Comparison of ENCODE assay signal across 12 cellular contexts in the genomic region with DNA sequence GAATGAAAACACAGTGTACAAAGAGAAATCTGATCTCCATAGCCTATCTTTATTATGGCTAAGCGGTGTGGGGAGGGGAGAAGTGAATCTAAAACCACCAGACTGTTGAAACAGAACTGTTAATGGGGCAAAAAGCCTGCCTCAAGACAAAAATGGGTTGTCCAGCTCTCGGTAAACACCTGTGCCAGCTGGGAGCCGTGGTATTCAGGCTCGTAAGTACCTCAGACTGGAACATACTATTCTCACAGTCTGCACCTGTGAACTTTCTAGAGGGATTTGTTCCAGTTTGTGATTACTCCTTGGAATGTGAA. TPM values are rescaled to one million over a fixed set of nuclear protein-coding genes. Genes with fewer than 3 reads are reported as not detected.
DNase-seq lines count a peak whose midpoint lies in the region; ATAC-seq, FAIRE-seq and TF ChIP-seq lines count a peak whose summit lies in the region.
"Had no signal": no experiment of that assay in that cellular context is flagged by ENCODE, and none has a peak within 500 bp of the region (broad histone marks: within the 10 kb centered on the region; RNA-seq: fewer than 3 reads in every experiment).

No MANE protein-coding gene starts in this region.

- ATAC-seq in HepG2 = no peak
- no peak for ATAC-seq in right lobe of liver
- ATAC-seq in lower lobe of right lung = peak; percentile 83 to 85

- H3K18ac ChIP-seq in neuronal stem cell (ENCODE audit: low read length) = no peak overlapping the region

- H3K4me3 ChIP-seq in HepG2 (replicated peaks in 1 of 3; ENCODE audit: insufficient read depth in 1 of 3, low read depth in 2 of 3, low read length in 3 of 3) (no peak overlapping the region), right lobe of liver (no peak overlapping the region), lower lobe of right lung (no peak overlapping the region), HAP-1 (no peak overlapping the region), Peyer's patch (no peak overlapping the region), neuronal stem cell (ENCODE audit: low read length in 2 of 2) (no peak overlapping the region)

- H3K27me3 ChIP-seq in HepG2 (ENCODE audit: control insufficient read depth in 1 of 2, insufficient read depth in 2 of 2, low read length in 2 of 2) (peaks cover 0 to 13% of the 10 kb centered on the region in 2 experiments; a peak in 1 of 5 replicates), right lobe of liver (no peaks in the 10 kb centered on the region), lower lobe of right lung (ENCODE audit: low read depth) (no peaks in the 10 kb centered on the region), HAP-1 (ENCODE audit: low read depth) (no peaks in the 10 kb centered on the region), Peyer's patch (no peaks in the 10 kb centered on the region), neuronal stem cell (ENCODE audit: control insufficient read depth in 3 of 3, insufficient read depth in 3 of 3, low read depth in 1 of 3, low read length in 3 of 3) (peaks cover 0 to 3% (median 0%) of the 10 kb centered on the region in 3 experiments)

- H3K9me3 ChIP-seq in HepG2 (ENCODE audit: low read length) = no peaks in the 10 kb centered on the region
- H3K9me3 ChIP-seq in right lobe of liver = no peaks in the 10 kb centered on the region
- H3K9me3 ChIP-seq in lower lobe of right lung = no peaks in the 10 kb centered on the region
- no peaks in the 10 kb centered on the region for H3K9me3 ChIP-seq in HAP-1
- H3K9me3 ChIP-seq in Peyer's patch = no peaks in the 10 kb centered on the region
- H3K9me3 ChIP-seq in neuronal stem cell (replicated peaks in 1 of 2; ENCODE audit: control insufficient read depth in 2 of 2, insufficient read depth in 1 of 2, low read depth in 1 of 2, low read length in 2 of 2) = no peaks in the 10 kb centered on the region

- H3K4ac ChIP-seq in neuronal stem cell (ENCODE audit: low read length) = no peak overlapping the region

- POLR2A ChIA-PET in HepG2 (lab: Yijun Ruan, JAX) = no interaction called here

- H3K9ac ChIP-seq in HepG2 (ENCODE audit: insufficient read depth, low read depth, low read length) (no peak overlapping the region), neuronal stem cell (ENCODE audit: low read depth, low read length, poor library complexity) (no peak overlapping the region)

- peak overlapping the region; percentile 8; the same call in 1 of the 2 replicates for H3K4me2 ChIP-seq in HepG2 (ENCODE audit: low read depth, low read length)
- no peak overlapping the region for H3K4me2 ChIP-seq in neuronal stem cell (ENCODE audit: insufficient read depth, low read length, poor library complexity, severe bottlenecking)

- H2AK5ac ChIP-seq in neuronal stem cell (ENCODE audit: low read depth, low read length) = no peak overlapping the region

- no peak for DNase-seq in HepG2 (ENCODE audit: low spot score)
- no peak for DNase-seq in right lobe of liver
- DNase-seq in RPMI8226 = peak; percentile 82
- peak; percentile 66 for DNase-seq in lower lobe of right lung
- no peak for DNase-seq in HAP-1 (ENCODE audit: low spot score in 2 of 2)
- no peak for DNase-seq in Peyer's patch
- DNase-seq in NCI-H1694 treated with DMSO at 0.1 percent for 48 hours (lab: John Stamatoyannopoulos, UW) = no peak
- no peak for DNase-seq in neuronal stem cell (ENCODE audit: low spot score)
- DNase-seq: activated CD4-positive, alpha-beta T cell treated with anti-CD3 and anti-CD28 coated beads for 1 hour; naive B cell; NCI-H2081 treated with DMSO at 0.1 percent for 48 hours had no signal

- FAIRE-seq in HepG2 (lab: Jason Lieb, UNC) = no peak
- FAIRE-seq: HTR-8/SVneo had no signal

- no peak overlapping the region for H2BK15ac ChIP-seq in neuronal stem cell (ENCODE audit: low read length)

- no peak overlapping the region for H2BK120ac ChIP-seq in neuronal stem cell (ENCODE audit: low read depth, low read length)

- intact Hi-C loops in HepG2 (cut with micrococcal nuclease; ENCODE audit: unreplicated experiment) = no loop called here
- intact Hi-C loops in right lobe of liver (cut with DNase I) = no loop called here
- intact Hi-C loops in lower lobe of right lung (cut with DNase I) = no loop called here

- no peak overlapping the region for H3K27ac ChIP-seq in HepG2 (ENCODE audit: extremely low read length, insufficient read depth, low read length)
- no peak overlapping the region for H3K27ac ChIP-seq in right lobe of liver
- H3K27ac ChIP-seq in lower lobe of right lung = peak overlapping the region; percentile 67
- peak overlapping the region in 1 of 4 donors; percentile 15 for H3K27ac ChIP-seq in Peyer's patch
- H3K27ac ChIP-seq in neuronal stem cell (replicated peaks; ENCODE audit: low read length) = no peak overlapping the region

- H4K91ac ChIP-seq in neuronal stem cell (ENCODE audit: low read depth, low read length, poor library complexity) = no peak overlapping the region

- H3K36me3 ChIP-seq in HepG2 (replicated peaks in 1 of 2; ENCODE audit: control insufficient read depth in 1 of 2, insufficient read depth in 2 of 2, low read length in 2 of 2) = no peaks in the 10 kb centered on the region
- H3K36me3 ChIP-seq in right lobe of liver = no peaks in the 10 kb centered on the region
- H3K36me3 ChIP-seq in lower lobe of right lung = no peaks in the 10 kb centered on the region
- no peaks in the 10 kb centered on the region for H3K36me3 ChIP-seq in HAP-1 (replicated peaks)
- no peaks in the 10 kb centered on the region for H3K36me3 ChIP-seq in Peyer's patch
- H3K36me3 ChIP-seq in neuronal stem cell (replicated peaks in 1 of 2; ENCODE audit: control insufficient read depth in 2 of 2, insufficient read depth in 2 of 2, low read length in 2 of 2) = no peaks in the 10 kb centered on the region

- H2AFZ ChIP-seq in HepG2 (ENCODE audit: low read length) (no peak overlapping the region), neuronal stem cell (ENCODE audit: low read length) (no peak overlapping the region)

- H3K79me2 ChIP-seq in HepG2 (ENCODE audit: insufficient read depth, low read length) = no peaks in the 10 kb centered on the region

- WGBS in HepG2 (ENCODE audit: low lambda C conversion rate) = 13% methylated on average over 2 of the region's 4 CpGs
- WGBS in right lobe of liver (ENCODE audit: insufficient coverage, low coverage, low lambda C conversion rate, missing lambda C conversion rate) = 30% methylated on average over 4 of the region's 4 CpGs
- WGBS in neuronal stem cell (ENCODE audit: extremely low coverage in 2 of 2, insufficient read length in 2 of 2, insufficient replicate concordance in 1 of 2), 2 donors = no CpG with 5 or more reads among the region's 4 CpGs

- H3K23ac ChIP-seq in neuronal stem cell (ENCODE audit: low read depth, low read length, poor library complexity) = no peak overlapping the region

- no peaks in the 10 kb centered on the region for H4K20me1 ChIP-seq in HepG2 (ENCODE audit: insufficient read depth, low read length)

- TF ChIP-seq EP300 in HepG2 (IDR thresholded peaks at IDR 0.05; ENCODE audit: low read depth in 2 of 2, low read length in 2 of 2) (no peak), HepG2 (CRISPR knock-in tag; IDR thresholded peaks at IDR 0.05; ENCODE audit: borderline replicate concordance) (no peak)

- H3K79me1 ChIP-seq in neuronal stem cell (ENCODE audit: low read depth, low read length) = no peaks in the 10 kb centered on the region

- TF ChIP-seq CTCF in HepG2 (CRISPR knock-in tag; IDR thresholded peaks at IDR 0.05) (no peak), right lobe of liver (IDR thresholded peaks at IDR 0.05) (no peak), lower lobe of right lung (IDR thresholded peaks at IDR 0.05) (no peak), Peyer's patch (IDR thresholded peaks at IDR 0.05) (no peak)

- CTCF ChIA-PET in HepG2 (lab: Yijun Ruan, JAX; ENCODE audit: low intra/inter-chr PET ratio, low total read pairs) = no interaction called here

- no peak for TF ChIP-seq RAD21 in HepG2 (CRISPR knock-in tag; IDR thresholded peaks at IDR 0.05)

- TF ChIP-seq POLR2A in HepG2 (IDR thresholded peaks at IDR 0.05; ENCODE audit: insufficient read depth in 1 of 2, low read depth in 2 of 2, low read length in 2 of 2) = no peak
- no peak for TF ChIP-seq POLR2A in right lobe of liver (IDR thresholded peaks at IDR 0.05)
- TF ChIP-seq POLR2A in Peyer's patch (IDR thresholded peaks at IDR 0.05) = no peak

- H3K14ac ChIP-seq in neuronal stem cell (ENCODE audit: low read length) = no peak overlapping the region

- no peak overlapping the region for H2BK5ac ChIP-seq in neuronal stem cell (ENCODE audit: low read length)

- no peak overlapping the region for H2BK12ac ChIP-seq in neuronal stem cell (ENCODE audit: low read length)

- H3K4me1 ChIP-seq in HepG2 (ENCODE audit: insufficient read depth, low read length) = peaks cover 47% of the 10 kb centered on the region
- H3K4me1 ChIP-seq in right lobe of liver = peaks cover 0 to 42% (median 9%) of the 10 kb centered on the region in 4 donors
- H3K4me1 ChIP-seq in lower lobe of right lung = peaks cover 19% of the 10 kb centered on the region
- no peaks in the 10 kb centered on the region for H3K4me1 ChIP-seq in HAP-1
- peaks cover 0 to 25% (median 10%) of the 10 kb centered on the region in 4 donors for H3K4me1 ChIP-seq in Peyer's patch
- no peaks in the 10 kb centered on the region for H3K4me1 ChIP-seq in neuronal stem cell (ENCODE audit: control insufficient read depth in 2 of 2, insufficient read depth in 1 of 2, low read depth in 1 of 2, low read length in 2 of 2)

- no peak overlapping the region for H4K8ac ChIP-seq in neuronal stem cell (ENCODE audit: low read depth, low read length)

- in situ Hi-C loops in HepG2 (cut with HindIII; ENCODE audit: extremely low pct_ligation_motif_present, low pct_unique_long_range_greater_than_20kb) = no loop called here
- in situ Hi-C loops in HAP-1 (cut with MboI; ENCODE audit: low sequenced_read_pairs) = no loop called here

- BruUV-seq in HepG2 (replicated peaks; lab: Mats Ljungman, UMichigan) = no TSS peak

RNA-seq across cellular contexts. Expression of a gene that starts 42.7 kb away (rescaled TPM):
- total RNA-seq in HepG2 (2016; rRNA removed; fragmentation: Illumina TruSeq; extraction: Trizol) (210 and 280 TPM in 2 replicates), right lobe of liver (100 to 1,000 TPM in 5 of 6 experiments, 10 to 100 TPM in 1; 83.6 to 153 (median 121) TPM), lower lobe of right lung (518 TPM), Peyer's patch (1,000 to 10,000 TPM in 3 of 4 donors, 100 to 1,000 TPM in 1; 229 to 4,700 (median 2,986) TPM)
- total RNA-seq in HepG2 (2016; cell fraction: cytosol; rRNA removed; fragmentation: Illumina TruSeq; extraction: Trizol; ENCODE audit: low read depth) = 60.3 and 83.4 TPM in 2 replicates
- total RNA-seq in HepG2 (2016; cell fraction: insoluble cytoplasmic fraction; rRNA removed; fragmentation: Illumina TruSeq; extraction: Trizol) = 183 and 291 TPM in 2 replicates
- total RNA-seq in HepG2 (2016; cell fraction: membrane; rRNA removed; fragmentation: Illumina TruSeq; extraction: Trizol) = 133 and 176 TPM in 2 replicates
- total RNA-seq in HepG2 (2016; cell fraction: nucleus; rRNA removed; fragmentation: Illumina TruSeq; extraction: Trizol) = 383 and 432 TPM in 2 replicates
- polyA plus RNA-seq in HepG2 (2011; rRNA removed) = 627 and 705 TPM in 2 replicates
- 735 and 774 TPM in 2 replicates for polyA plus RNA-seq in HepG2 (2011; cell fraction: cytosol; rRNA removed)
- polyA plus RNA-seq in HepG2 (2011; cell fraction: nucleus; rRNA removed) = 313 and 327 TPM in 2 replicates
- polyA plus RNA-seq in HepG2 (2012) = 467 and 657 TPM in 2 replicates
- 69.6 and 84.9 TPM in 2 replicates for polyA plus RNA-seq in HepG2 (2016; cell fraction: cytosol; fragmentation: Illumina TruSeq; extraction: Trizol; ENCODE audit: low read depth)
- 219 and 228 TPM in 2 replicates for polyA plus RNA-seq in HepG2 (2016; cell fraction: insoluble cytoplasmic fraction; fragmentation: Illumina TruSeq; extraction: Trizol; ENCODE audit: low read depth)
- polyA plus RNA-seq in HepG2 (2016; cell fraction: membrane; fragmentation: Illumina TruSeq; extraction: Trizol; ENCODE audit: low read depth) = 106 and 149 TPM in 2 replicates
- 515 and 526 TPM in 2 replicates for polyA plus RNA-seq in HepG2 (2016; cell fraction: nucleus; fragmentation: Illumina TruSeq; extraction: Trizol; ENCODE audit: insufficient read depth, low read depth)
- 367 and 928 TPM in 2 replicates for polyA minus RNA-seq in HepG2 (2011; rRNA and poly(A)+ RNA removed; ENCODE audit: low replicate concordance)
- 438 and 487 TPM in 2 replicates for polyA minus RNA-seq in HepG2 (2011; cell fraction: cytosol; rRNA and poly(A)+ RNA removed)
- 356 and 442 TPM in 2 replicates for polyA minus RNA-seq in HepG2 (2011; cell fraction: nucleus; rRNA and poly(A)+ RNA removed)
- polyA plus RNA-seq in neuronal stem cell (2013, experiment 1 of 2) = 90.7 TPM
- polyA plus RNA-seq in neuronal stem cell (2013, experiment 2 of 2) = 87.6 TPM

Comparison
In these comparisons a context has a peak if more than half of its experiments do, and no peak if none do; other contexts are left out.
1. ATAC-seq: peak in lower lobe of right lung (2 of 2); none in HepG2 (single experiment) and right lobe of liver (0 of 4).
2. DNase-seq: peak in RPMI8226 (single experiment) and lower lobe of right lung (single experiment); none in HepG2 (single experiment), right lobe of liver (0 of 3), HAP-1 (0 of 2), Peyer's patch (0 of 3), NCI-H1694 treated with DMSO at 0.1 percent for 48 hours (single experiment) and neuronal stem cell (single experiment).